1 cellular context compared by ENCODE assay signal in the genomic region with DNA sequence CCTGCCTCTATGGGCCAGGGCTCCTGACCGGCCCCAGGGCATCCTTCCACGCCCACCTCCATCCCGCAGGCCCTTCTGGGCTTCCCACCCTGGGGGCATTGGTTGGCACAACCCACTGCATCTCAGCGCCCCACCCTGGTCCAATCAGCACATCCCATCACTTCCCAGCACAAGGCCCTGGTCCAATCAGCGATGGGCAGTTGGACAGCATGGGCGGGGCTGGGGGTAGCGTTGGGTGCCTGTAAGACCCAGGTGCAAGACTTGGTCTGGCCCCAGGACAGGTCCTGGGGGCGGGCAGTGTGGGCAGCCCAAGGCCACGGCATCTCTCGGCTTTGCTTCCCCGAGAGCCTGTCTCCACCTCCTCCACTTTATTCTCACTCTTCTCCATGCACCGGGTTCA.
TF ChIP-seq lines count a peak whose summit lies in the region.

No MANE protein-coding gene starts in this region.

TF ChIP-seq in H1, 55 proteins besides CTCF, POLR2A, EP300 and RAD21 (continued from another document):
- TF ChIP-seq SIX5 (IDR thresholded peaks at IDR 0.05; ENCODE audit: low read depth, low read length) = no peak
- no peak for TF ChIP-seq KDM4A (IDR thresholded peaks at IDR 0.05; ENCODE audit: low read depth, low read length, severe bottlenecking)
- no peak for TF ChIP-seq EGR1 (IDR thresholded peaks at IDR 0.05; ENCODE audit: borderline replicate concordance, low read depth, low read length)
- no peak for TF ChIP-seq SP4 (IDR thresholded peaks at IDR 0.05; ENCODE audit: low read length)
- no peak for TF ChIP-seq ASH2L (IDR thresholded peaks at IDR 0.05; ENCODE audit: low read length)
- TF ChIP-seq JUN (IDR thresholded peaks at IDR 0.05; ENCODE audit: low read depth, low read length) = no peak
